ENCODE assay signal across 9 cellular contexts in genomic region chr22:44325718-44326548, GRCh38.
DNase-seq lines count a peak whose midpoint lies in the region; FAIRE-seq and TF ChIP-seq lines count a peak whose summit lies in the region.
"Had no signal": no experiment of that assay in that cellular context is flagged by ENCODE, and none has a peak within 500 bp of the region (broad histone marks: within the 10 kb centered on the region; RNA-seq: fewer than 3 reads in every experiment).

No MANE protein-coding gene starts in this region.

- no peaks in the 10 kb centered on the region for H3K36me3 ChIP-seq in subcutaneous abdominal adipose tissue (ENCODE audit: control insufficient read depth in 5 of 5, insufficient read depth in 5 of 5, low read length in 5 of 5)

- CTCF ChIA-PET in GM10248 (lab: Yijun Ruan, JAX): no interaction called here

- H3K4me1 Mint-ChIP-seq in activated naive CD8-positive, alpha-beta T cell (ENCODE audit: low read depth): peaks cover 12% of the 10 kb centered on the region

- H3K9me3 Mint-ChIP-seq in activated naive CD8-positive, alpha-beta T cell (ENCODE audit: low read depth): no peaks in the 10 kb centered on the region

- peak overlapping the region; percentile 38 to 76 (median 56) for H3K9ac ChIP-seq in subcutaneous abdominal adipose tissue (ENCODE audit: low read length in 5 of 5)

- DNase-seq in SHP77 treated with DMSO at 0.1 percent for 48 hours (lab: John Stamatoyannopoulos, UW) (peak; percentile 14), SHP77 (lab: John Stamatoyannopoulos, UW) (no peak), GM10248 (ENCODE audit: extremely low spot score) (no peak), NOMO-1 treated with DMSO at 0.1 percent for 48 hours (lab: John Stamatoyannopoulos, UW; ENCODE audit: unreplicated experiment) (no peak), cortex of kidney (lab: John Stamatoyannopoulos, UW) (no peak)
- DNase-seq: activated CD4-positive, alpha-beta T cell treated with anti-CD3 and anti-CD28 coated beads, Interleukin-2, amount 50 U/mL, for 48 hours had no signal

- POLR2A ChIA-PET in GM10248 (lab: Yijun Ruan, JAX): interaction anchor here (0.6 kb wide), 1 partner anchor 145 kb away, joined by 3 read pairs; no protein-coding TSS in a partner anchor

- H3K27ac ChIP-seq in subcutaneous abdominal adipose tissue (ENCODE audit: low read depth, low read length): no peak overlapping the region

- H3K27me3 Mint-ChIP-seq in activated naive CD8-positive, alpha-beta T cell: peaks cover 9% of the 10 kb centered on the region

- peak; percentile 76 for FAIRE-seq in islet of Langerhans (lab: Jason Lieb, UNC)

- no peaks in the 10 kb centered on the region for H3K9me3 ChIP-seq in subcutaneous abdominal adipose tissue (ENCODE audit: control insufficient read depth in 5 of 5, low read length in 5 of 5)

- TF ChIP-seq CTCF in GM10248 (IDR thresholded peaks at IDR 0.05; ENCODE audit: control extremely low read depth, extremely low read depth, low read depth, missing control alignments): no peak

- peak overlapping the region; percentile 81 for H3K4me3 Mint-ChIP-seq in activated naive CD8-positive, alpha-beta T cell

- H3K4me1 ChIP-seq in subcutaneous abdominal adipose tissue (ENCODE audit: control insufficient read depth in 5 of 5, insufficient read depth in 5 of 5, low read length in 5 of 5): peaks cover 0 to 15% (median 11%) of the 10 kb centered on the region in 5 donors

- no peaks in the 10 kb centered on the region for H3K36me3 Mint-ChIP-seq in activated naive CD8-positive, alpha-beta T cell

- H3K27ac Mint-ChIP-seq in activated naive CD8-positive, alpha-beta T cell: no peak overlapping the region

- peaks cover 11 to 53% (median 41%) of the 10 kb centered on the region in 5 donors for H3K27me3 ChIP-seq in subcutaneous abdominal adipose tissue (ENCODE audit: control insufficient read depth in 5 of 5, insufficient read depth in 4 of 5, low read length in 5 of 5)

- peak overlapping the region; percentile 59 to 91 (median 78) for H3K4me3 ChIP-seq in subcutaneous abdominal adipose tissue (ENCODE audit: low read depth in 1 of 5, low read length in 5 of 5)
